Comparison of ENCODE assay signal across 1 cellular context in the genomic region with DNA sequence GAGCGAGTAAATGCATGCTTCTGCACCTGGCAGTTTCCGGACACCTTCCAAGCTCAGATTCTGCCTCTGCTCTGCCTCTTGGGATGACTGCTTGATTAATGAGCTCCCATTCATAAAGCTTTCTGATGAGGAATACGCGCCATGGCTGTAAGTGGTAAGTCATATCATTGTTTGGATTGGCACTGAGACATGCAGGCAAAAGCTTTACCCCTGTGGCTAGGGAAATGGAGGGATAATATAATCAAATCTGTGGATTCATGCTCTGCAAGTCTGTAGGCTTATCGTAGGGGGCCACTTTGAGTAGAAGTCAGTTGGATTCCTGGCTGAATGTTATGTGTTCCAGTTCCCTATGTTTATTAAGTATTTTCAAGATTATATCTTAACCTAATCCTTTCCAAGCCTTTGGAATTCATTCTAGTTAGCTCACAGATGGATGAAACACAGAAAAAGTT.
TF ChIP-seq lines count a peak whose summit lies in the region.

No MANE protein-coding gene starts in this region.

TF ChIP-seq in SK-N-SH treated with all-trans-retinoic acid at 6 μM for 48 hours, 23 proteins besides CTCF, POLR2A, EP300 and RAD21 (continued from another document):
- TF ChIP-seq, protein P1, sequence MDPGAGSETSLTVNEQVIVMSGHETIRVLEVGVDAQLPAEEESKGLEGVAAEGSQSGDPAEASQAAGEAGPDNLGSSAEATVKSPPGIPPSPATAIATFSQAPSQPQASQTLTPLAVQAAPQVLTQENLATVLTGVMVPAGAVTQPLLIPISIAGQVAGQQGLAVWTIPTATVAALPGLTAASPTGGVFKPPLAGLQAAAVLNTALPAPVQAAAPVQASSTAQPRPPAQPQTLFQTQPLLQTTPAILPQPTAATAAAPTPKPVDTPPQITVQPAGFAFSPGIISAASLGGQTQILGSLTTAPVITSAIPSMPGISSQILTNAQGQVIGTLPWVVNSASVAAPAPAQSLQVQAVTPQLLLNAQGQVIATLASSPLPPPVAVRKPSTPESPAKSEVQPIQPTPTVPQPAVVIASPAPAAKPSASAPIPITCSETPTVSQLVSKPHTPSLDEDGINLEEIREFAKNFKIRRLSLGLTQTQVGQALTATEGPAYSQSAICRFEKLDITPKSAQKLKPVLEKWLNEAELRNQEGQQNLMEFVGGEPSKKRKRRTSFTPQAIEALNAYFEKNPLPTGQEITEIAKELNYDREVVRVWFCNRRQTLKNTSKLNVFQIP (CRISPR knock-in tag; IDR thresholded peaks at IDR 0.05; ENCODE audit: borderline replicate concordance, low read depth) = no peak; the same call in 1 of the 2 replicates
- TF ChIP-seq ZNF8 (CRISPR knock-in tag; IDR thresholded peaks at IDR 0.05) (peak; percentile 55; the same call in 1 of the 2 replicates), SNAI2 (CRISPR knock-in tag; IDR thresholded peaks at IDR 0.05) (peak; percentile 55; the same call in 1 of the 2 replicates), ZFP3 (CRISPR knock-in tag; IDR thresholded peaks at IDR 0.05) (peak; percentile 76), ISL1 (CRISPR knock-in tag; IDR thresholded peaks at IDR 0.05) (peak; percentile 92)
- TF ChIP-seq, protein P2, sequence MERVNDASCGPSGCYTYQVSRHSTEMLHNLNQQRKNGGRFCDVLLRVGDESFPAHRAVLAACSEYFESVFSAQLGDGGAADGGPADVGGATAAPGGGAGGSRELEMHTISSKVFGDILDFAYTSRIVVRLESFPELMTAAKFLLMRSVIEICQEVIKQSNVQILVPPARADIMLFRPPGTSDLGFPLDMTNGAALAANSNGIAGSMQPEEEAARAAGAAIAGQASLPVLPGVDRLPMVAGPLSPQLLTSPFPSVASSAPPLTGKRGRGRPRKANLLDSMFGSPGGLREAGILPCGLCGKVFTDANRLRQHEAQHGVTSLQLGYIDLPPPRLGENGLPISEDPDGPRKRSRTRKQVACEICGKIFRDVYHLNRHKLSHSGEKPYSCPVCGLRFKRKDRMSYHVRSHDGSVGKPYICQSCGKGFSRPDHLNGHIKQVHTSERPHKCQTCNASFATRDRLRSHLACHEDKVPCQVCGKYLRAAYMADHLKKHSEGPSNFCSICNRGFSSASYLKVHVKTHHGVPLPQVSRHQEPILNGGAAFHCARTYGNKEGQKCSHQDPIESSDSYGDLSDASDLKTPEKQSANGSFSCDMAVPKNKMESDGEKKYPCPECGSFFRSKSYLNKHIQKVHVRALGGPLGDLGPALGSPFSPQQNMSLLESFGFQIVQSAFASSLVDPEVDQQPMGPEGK (CRISPR knock-in tag; IDR thresholded peaks at IDR 0.05; ENCODE audit: borderline replicate concordance) = 0 out of 2 replicates have a peak, but pooled peaks have one; percentile 49
TF ChIP-seq in SK-N-SH treated with all-trans-retinoic acid at 6 μM for 48 hours: peak in this region for 10.
